Comparison of ENCODE assay signal across 36 cellular contexts in the genomic region with DNA sequence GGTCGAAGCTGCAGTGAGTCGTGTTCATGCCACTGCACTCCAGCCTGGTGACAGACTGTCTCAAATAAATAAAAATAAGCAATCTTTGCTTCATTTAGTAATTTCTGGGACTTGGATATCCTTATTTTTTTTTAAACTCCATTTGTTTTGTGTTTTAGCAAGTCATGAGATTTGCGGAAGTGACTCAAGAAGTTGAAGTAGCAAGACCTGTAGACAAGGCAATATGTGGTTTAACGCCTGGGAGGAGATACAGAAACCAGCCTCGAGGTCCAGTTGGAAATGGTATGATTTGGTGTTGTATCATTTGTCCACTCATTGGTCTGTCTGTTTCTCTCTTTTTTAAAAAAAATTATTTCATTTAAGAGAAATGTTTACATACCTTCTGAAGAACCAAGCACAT.
"Had no signal": no experiment of that assay in that cellular context is flagged by ENCODE, and none has a peak within 500 bp of the region (broad histone marks: within the 10 kb centered on the region; RNA-seq: fewer than 3 reads in every experiment).

No MANE protein-coding gene starts in this region.

- H3K4me3 ChIP-seq: adrenal gland, body of pancreas, cardiac muscle cell, colonic mucosa, dorsolateral prefrontal cortex, esophagus muscularis mucosa, gastrocnemius medialis, heart left ventricle had no signal

- H3K27ac Mint-ChIP-seq: activated B cell treated with CpG ODN at 0.5 μM for 24 hours; activated CD8-positive, alpha-beta memory T cell treated with anti-CD3 and anti-CD28 coated beads, Interleukin-2, amount 10 ng/mL, durations not matched to agents 7 days and 5 days; activated CD8-positive, alpha-beta T cell treated with anti-CD3 and anti-CD28 coated beads, Interleukin-2, amount 10 ng/mL, durations not matched to agents 7 days and 5 days; activated naive CD4-positive, alpha-beta T cell treated with anti-CD3 and anti-CD28 coated beads for 36 hours; activated naive CD4-positive, alpha-beta T cell treated with anti-CD3 and anti-CD28 coated beads, Interleukin-2, amount 50 U/mL, for 24 hours; activated naive CD8-positive, alpha-beta T cell treated with anti-CD3 and anti-CD28 coated beads for 36 hours; activated naive CD8-positive, alpha-beta T cell treated with anti-CD3 and anti-CD28 coated beads, Interleukin-2, amount 50 U/mL, for 24 hours; activated T-helper 2 cell treated with anti-CD3 and anti-CD28 coated beads, Interferon-gamma antibody, Interleukin-2, Interleukin-4, amounts not matched to agents 10 μg/mL and 5 μg/mL and 100 μg/mL, durations not matched to agents 14 hours and 24 hours and 36 hours; effector memory CD8-positive, alpha-beta T cell; T-helper 17 cell; T-helper 2 cell treated with Interferon-gamma antibody and Interleukin-4, amounts not matched to agents 5 μg/mL and 100 μg/mL, for 36 hours had no signal

- H3K4me1 Mint-ChIP-seq: activated B cell treated with CpG ODN at 0.5 μM for 24 hours; activated CD8-positive, alpha-beta memory T cell treated with anti-CD3 and anti-CD28 coated beads, Interleukin-2, amount 10 ng/mL, durations not matched to agents 7 days and 5 days; activated naive CD4-positive, alpha-beta T cell treated with anti-CD3 and anti-CD28 coated beads, Interleukin-2, amount 50 U/mL, for 24 hours; activated naive CD8-positive, alpha-beta T cell treated with anti-CD3 and anti-CD28 coated beads for 36 hours; activated naive CD8-positive, alpha-beta T cell treated with anti-CD3 and anti-CD28 coated beads, Interleukin-2, amount 50 U/mL, for 24 hours had no signal

- H3K36me3 ChIP-seq: adrenal gland, colonic mucosa, esophagus muscularis mucosa, gastrocnemius medialis, heart left ventricle had no signal

- H3K4me3 Mint-ChIP-seq: activated B cell treated with CpG ODN at 0.5 μM for 24 hours; activated CD8-positive, alpha-beta memory T cell treated with anti-CD3 and anti-CD28 coated beads, Interleukin-2, amount 10 ng/mL, durations not matched to agents 7 days and 5 days; activated CD8-positive, alpha-beta T cell treated with anti-CD3 and anti-CD28 coated beads, Interleukin-2, amount 10 ng/mL, durations not matched to agents 7 days and 5 days; activated naive CD4-positive, alpha-beta T cell treated with anti-CD3 and anti-CD28 coated beads for 36 hours; activated naive CD4-positive, alpha-beta T cell treated with anti-CD3 and anti-CD28 coated beads, Interleukin-2, amount 50 U/mL, for 24 hours; activated naive CD8-positive, alpha-beta T cell treated with anti-CD3 and anti-CD28 coated beads for 36 hours; activated naive CD8-positive, alpha-beta T cell treated with anti-CD3 and anti-CD28 coated beads, Interleukin-2, amount 50 U/mL, for 24 hours; activated T-helper 1 cell treated with anti-CD3 and anti-CD28 coated beads, Interleukin-12 subunit alpha, Interleukin-12 subunit beta, Interleukin-2, Interleukin-4 antibody, amounts not matched to agents 30 ng/mL and 10 ng/mL and 1 ng/mL, durations not matched to agents 14 hours and 24 hours and 36 hours; effector memory CD8-positive, alpha-beta T cell; T-helper 17 cell; T-helper 2 cell treated with Interferon-gamma antibody and Interleukin-4, amounts not matched to agents 5 μg/mL and 100 μg/mL, for 36 hours had no signal

- H3K36me3 Mint-ChIP-seq: activated naive CD4-positive, alpha-beta T cell treated with anti-CD3 and anti-CD28 coated beads, Interleukin-2, amount 50 U/mL, for 24 hours had no signal

- H3K9me3 Mint-ChIP-seq: activated B cell treated with CpG ODN at 0.5 μM for 24 hours; activated naive CD4-positive, alpha-beta T cell treated with anti-CD3 and anti-CD28 coated beads for 36 hours; activated naive CD4-positive, alpha-beta T cell treated with anti-CD3 and anti-CD28 coated beads, Interleukin-2, amount 50 U/mL, for 24 hours; activated naive CD8-positive, alpha-beta T cell treated with anti-CD3 and anti-CD28 coated beads for 36 hours; activated naive CD8-positive, alpha-beta T cell treated with anti-CD3 and anti-CD28 coated beads, Interleukin-2, amount 50 U/mL, for 24 hours; activated T-helper 1 cell treated with anti-CD3 and anti-CD28 coated beads, Interleukin-12 subunit alpha, Interleukin-12 subunit beta, Interleukin-2, Interleukin-4 antibody, amounts not matched to agents 30 ng/mL and 10 ng/mL and 1 ng/mL, durations not matched to agents 14 hours and 24 hours and 36 hours; activated T-helper 2 cell treated with anti-CD3 and anti-CD28 coated beads, Interferon-gamma antibody, Interleukin-2, Interleukin-4, amounts not matched to agents 10 μg/mL and 5 μg/mL and 100 μg/mL, durations not matched to agents 14 hours and 24 hours and 36 hours; effector memory CD8-positive, alpha-beta T cell; T-helper 2 cell treated with Interferon-gamma antibody and Interleukin-4, amounts not matched to agents 5 μg/mL and 100 μg/mL, for 36 hours had no signal

- DNase-seq: activated B cell treated with CpG ODN at 0.5 μM for 24 hours; activated CD4-positive, alpha-beta T cell treated with anti-CD3 and anti-CD28 coated beads for 48 hours; activated CD4-positive, alpha-beta T cell treated with anti-CD3 and anti-CD28 coated beads, Interleukin-2, amount 50 U/mL, for 1 hour; activated CD4-positive, alpha-beta T cell treated with anti-CD3 and anti-CD28 coated beads, Interleukin-2, amount 50 U/mL, for 48 hours; activated CD8-positive, alpha-beta memory T cell treated with anti-CD3 and anti-CD28 coated beads, Interleukin-2, amount 10 ng/mL, durations not matched to agents 7 days and 5 days; activated CD8-positive, alpha-beta memory T cell treated with anti-CD3 and anti-CD28 coated beads, Interleukin-2, amount 50 U/mL, for 4 hours; activated CD8-positive, alpha-beta T cell treated with anti-CD3 and anti-CD28 coated beads, Interleukin-2, amount 10 ng/mL, durations not matched to agents 7 days and 5 days; activated effector memory CD4-positive, alpha-beta T cell treated with anti-CD3 and anti-CD28 coated beads, Interleukin-2, amount 50 U/mL, for 16 hours; activated naive CD4-positive, alpha-beta T cell treated with anti-CD3 and anti-CD28 coated beads for 36 hours; activated naive CD8-positive, alpha-beta T cell treated with anti-CD3 and anti-CD28 coated beads for 36 hours; activated naive CD8-positive, alpha-beta T cell treated with anti-CD3 and anti-CD28 coated beads, Interleukin-2, amount 50 U/mL, for 24 hours; activated T-cell treated with anti-CD3 and anti-CD28 coated beads, Interleukin-2, amount 50 U/mL, for 1 hour; activated T-cell treated with anti-CD3 and anti-CD28 coated beads, Interleukin-2, amount 50 U/mL, for 48 hours; adrenal gland; amygdala; aorta; body of pancreas; central memory CD4-positive, alpha-beta T cell; cerebellar nuclear complex; colonic mucosa; dorsolateral prefrontal cortex; effector memory CD8-positive, alpha-beta T cell; erythroblast; foreskin keratinocyte; gastrocnemius medialis; glutamatergic neuron; heart left ventricle; T-helper 17 cell; T1000; WERI-Rb-1 had no signal

- H3K27ac ChIP-seq: adrenal gland, body of pancreas, cardiac muscle cell, colonic mucosa, dorsolateral prefrontal cortex, esophagus muscularis mucosa, foreskin keratinocyte, gastrocnemius medialis, WERI-Rb-1 had no signal

- H3K4me1 ChIP-seq: adrenal gland, colonic mucosa, esophagus muscularis mucosa, foreskin keratinocyte, gastrocnemius medialis, heart left ventricle had no signal

- H3K27me3 ChIP-seq: adrenal gland, body of pancreas, cardiac muscle cell, colonic mucosa, dorsolateral prefrontal cortex, esophagus muscularis mucosa, foreskin keratinocyte, gastrocnemius medialis, heart left ventricle had no signal

- H3K27me3 Mint-ChIP-seq: activated B cell treated with CpG ODN at 0.5 μM for 24 hours; activated CD8-positive, alpha-beta memory T cell treated with anti-CD3 and anti-CD28 coated beads, Interleukin-2, amount 10 ng/mL, durations not matched to agents 7 days and 5 days; activated naive CD4-positive, alpha-beta T cell treated with anti-CD3 and anti-CD28 coated beads, Interleukin-2, amount 50 U/mL, for 24 hours; activated naive CD8-positive, alpha-beta T cell treated with anti-CD3 and anti-CD28 coated beads for 36 hours; activated naive CD8-positive, alpha-beta T cell treated with anti-CD3 and anti-CD28 coated beads, Interleukin-2, amount 50 U/mL, for 24 hours; effector memory CD8-positive, alpha-beta T cell; T-helper 17 cell had no signal

- H3K9me3 ChIP-seq: adrenal gland, body of pancreas, colonic mucosa, esophagus muscularis mucosa, gastrocnemius medialis, heart left ventricle had no signal
